ENCODE assay signal across 1 cellular context in genomic region chrX:20477219-20477618, GRCh38.
TF ChIP-seq lines count a peak whose summit lies in the region.

No MANE protein-coding gene starts in this region.

TF ChIP-seq in HepG2, 621 proteins besides CTCF, POLR2A, EP300 and RAD21 (continued from another document and continues in another):
- TF ChIP-seq, protein P1, sequence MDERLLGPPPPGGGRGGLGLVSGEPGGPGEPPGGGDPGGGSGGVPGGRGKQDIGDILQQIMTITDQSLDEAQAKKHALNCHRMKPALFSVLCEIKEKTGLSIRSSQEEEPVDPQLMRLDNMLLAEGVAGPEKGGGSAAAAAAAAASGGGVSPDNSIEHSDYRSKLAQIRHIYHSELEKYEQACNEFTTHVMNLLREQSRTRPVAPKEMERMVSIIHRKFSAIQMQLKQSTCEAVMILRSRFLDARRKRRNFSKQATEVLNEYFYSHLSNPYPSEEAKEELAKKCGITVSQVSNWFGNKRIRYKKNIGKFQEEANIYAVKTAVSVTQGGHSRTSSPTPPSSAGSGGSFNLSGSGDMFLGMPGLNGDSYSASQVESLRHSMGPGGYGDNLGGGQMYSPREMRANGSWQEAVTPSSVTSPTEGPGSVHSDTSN (CRISPR knock-in tag; IDR thresholded peaks at IDR 0.05): no peak
- no peak for TF ChIP-seq ZNF24 (IDR thresholded peaks at IDR 0.05)
- no peak for TF ChIP-seq FIP1L1 (IDR thresholded peaks at IDR 0.05; ENCODE audit: borderline replicate concordance, insufficient read depth, low read depth, low read length)
- TF ChIP-seq, protein P2, sequence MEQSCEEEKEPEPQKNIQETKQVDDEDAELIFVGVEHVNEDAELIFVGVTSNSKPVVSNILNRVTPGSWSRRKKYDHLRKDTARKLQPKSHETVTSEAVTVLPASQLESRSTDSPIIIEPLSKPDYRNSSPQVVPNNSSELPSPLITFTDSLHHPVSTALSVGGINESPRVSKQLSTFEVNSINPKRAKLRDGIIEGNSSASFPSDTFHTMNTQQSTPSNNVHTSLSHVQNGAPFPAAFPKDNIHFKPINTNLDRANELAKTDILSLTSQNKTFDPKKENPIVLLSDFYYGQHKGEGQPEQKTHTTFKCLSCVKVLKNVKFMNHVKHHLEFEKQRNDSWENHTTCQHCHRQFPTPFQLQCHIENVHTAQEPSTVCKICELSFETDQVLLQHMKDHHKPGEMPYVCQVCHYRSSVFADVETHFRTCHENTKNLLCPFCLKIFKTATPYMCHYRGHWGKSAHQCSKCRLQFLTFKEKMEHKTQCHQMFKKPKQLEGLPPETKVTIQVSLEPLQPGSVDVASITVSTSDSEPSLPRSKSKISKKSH (CRISPR knock-in tag; IDR thresholded peaks at IDR 0.05; ENCODE audit: borderline replicate concordance): no peak
- TF ChIP-seq CCDC6 (CRISPR knock-in tag; IDR thresholded peaks at IDR 0.05): no peak
- no peak for TF ChIP-seq TBX2 (CRISPR knock-in tag; IDR thresholded peaks at IDR 0.05; ENCODE audit: borderline replicate concordance)
- TF ChIP-seq ZBTB46 (CRISPR knock-in tag; IDR thresholded peaks at IDR 0.05; ENCODE audit: borderline replicate concordance): no peak
- TF ChIP-seq ZNF136 (CRISPR knock-in tag; IDR thresholded peaks at IDR 0.05; ENCODE audit: low read depth): no peak
- TF ChIP-seq ZNF160 (CRISPR knock-in tag; IDR thresholded peaks at IDR 0.05): no peak
- TF ChIP-seq SP140L (CRISPR knock-in tag; IDR thresholded peaks at IDR 0.05; ENCODE audit: borderline replicate concordance): no peak
- TF ChIP-seq KDM5A (IDR thresholded peaks at IDR 0.05; ENCODE audit: borderline replicate concordance, low read length): no peak
- TF ChIP-seq, protein P3, sequence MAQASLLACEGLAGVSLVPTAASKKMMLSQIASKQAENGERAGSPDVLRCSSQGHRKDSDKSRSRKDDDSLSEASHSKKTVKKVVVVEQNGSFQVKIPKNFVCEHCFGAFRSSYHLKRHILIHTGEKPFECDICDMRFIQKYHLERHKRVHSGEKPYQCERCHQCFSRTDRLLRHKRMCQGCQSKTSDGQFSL (CRISPR knock-in tag; IDR thresholded peaks at IDR 0.05): no peak
- TF ChIP-seq ZNF256 (CRISPR knock-in tag; conservative IDR thresholded peaks at IDR 0.05): no peak
- TF ChIP-seq, protein P4, sequence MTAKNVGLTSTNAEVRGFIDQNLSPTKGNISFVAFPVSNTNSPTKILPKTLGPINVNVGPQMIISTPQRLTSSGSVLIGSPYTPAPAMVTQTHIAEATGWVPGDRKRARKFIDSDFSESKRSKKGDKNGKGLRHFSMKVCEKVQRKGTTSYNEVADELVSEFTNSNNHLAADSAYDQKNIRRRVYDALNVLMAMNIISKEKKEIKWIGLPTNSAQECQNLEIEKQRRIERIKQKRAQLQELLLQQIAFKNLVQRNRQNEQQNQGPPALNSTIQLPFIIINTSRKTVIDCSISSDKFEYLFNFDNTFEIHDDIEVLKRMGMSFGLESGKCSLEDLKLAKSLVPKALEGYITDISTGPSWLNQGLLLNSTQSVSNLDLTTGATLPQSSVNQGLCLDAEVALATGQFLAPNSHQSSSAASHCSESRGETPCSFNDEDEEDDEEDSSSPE (CRISPR knock-in tag; IDR thresholded peaks at IDR 0.05): no peak
- TF ChIP-seq MEF2D (CRISPR knock-in tag; IDR thresholded peaks at IDR 0.05): 0 out of 2 replicates have a peak, but pooled peaks have one; percentile 22
- TF ChIP-seq HNF1B (CRISPR knock-in tag; IDR thresholded peaks at IDR 0.05): no peak
- TF ChIP-seq NR0B2 (CRISPR knock-in tag; IDR thresholded peaks at IDR 0.05): no peak
- TF ChIP-seq GFI1 (CRISPR knock-in tag; IDR thresholded peaks at IDR 0.05; ENCODE audit: borderline replicate concordance): peak; percentile 39; the same call in 1 of the 2 replicates
- TF ChIP-seq TBX3 (IDR thresholded peaks at IDR 0.05; ENCODE audit: borderline replicate concordance): no peak
- no peak for TF ChIP-seq SNAI1 (CRISPR knock-in tag; IDR thresholded peaks at IDR 0.05; ENCODE audit: borderline replicate concordance)
- no peak for TF ChIP-seq HNRNPK (IDR thresholded peaks at IDR 0.05; ENCODE audit: low read depth, low read length, poor library complexity, severe bottlenecking)
- TF ChIP-seq THRA (CRISPR knock-in tag; IDR thresholded peaks at IDR 0.05; ENCODE audit: borderline replicate concordance): peak; percentile 36; the same call in 1 of the 2 replicates
- no peak for TF ChIP-seq ZNF747 (CRISPR knock-in tag; IDR thresholded peaks at IDR 0.05; ENCODE audit: borderline replicate concordance)
- TF ChIP-seq ZNF20 (CRISPR knock-in tag; IDR thresholded peaks at IDR 0.05): no peak
- no peak for TF ChIP-seq ISX (CRISPR knock-in tag; conservative IDR thresholded peaks at IDR 0.05)
- TF ChIP-seq HOXA7 (CRISPR knock-in tag; IDR thresholded peaks at IDR 0.05): no peak
- no peak for TF ChIP-seq BRF2 (CRISPR knock-in tag; IDR thresholded peaks at IDR 0.05)
- TF ChIP-seq ZNF766 (CRISPR knock-in tag; IDR thresholded peaks at IDR 0.05; ENCODE audit: borderline replicate concordance): no peak
- TF ChIP-seq NFATC3 (CRISPR knock-in tag; IDR thresholded peaks at IDR 0.05): no peak
- TF ChIP-seq ZNF318 (CRISPR knock-in tag; IDR thresholded peaks at IDR 0.05): no peak
- no peak for TF ChIP-seq SETDB1 (CRISPR knock-in tag; IDR thresholded peaks at IDR 0.05; ENCODE audit: borderline replicate concordance)
- no peak for TF ChIP-seq EHMT2 (IDR thresholded peaks at IDR 0.05; ENCODE audit: borderline replicate concordance, low read depth, low read length)
- TF ChIP-seq ZNF354B (CRISPR knock-in tag; IDR thresholded peaks at IDR 0.05): no peak
- TF ChIP-seq NR2C2 (CRISPR knock-in tag; IDR thresholded peaks at IDR 0.05; ENCODE audit: borderline replicate concordance): no peak
- TF ChIP-seq, protein P5, sequence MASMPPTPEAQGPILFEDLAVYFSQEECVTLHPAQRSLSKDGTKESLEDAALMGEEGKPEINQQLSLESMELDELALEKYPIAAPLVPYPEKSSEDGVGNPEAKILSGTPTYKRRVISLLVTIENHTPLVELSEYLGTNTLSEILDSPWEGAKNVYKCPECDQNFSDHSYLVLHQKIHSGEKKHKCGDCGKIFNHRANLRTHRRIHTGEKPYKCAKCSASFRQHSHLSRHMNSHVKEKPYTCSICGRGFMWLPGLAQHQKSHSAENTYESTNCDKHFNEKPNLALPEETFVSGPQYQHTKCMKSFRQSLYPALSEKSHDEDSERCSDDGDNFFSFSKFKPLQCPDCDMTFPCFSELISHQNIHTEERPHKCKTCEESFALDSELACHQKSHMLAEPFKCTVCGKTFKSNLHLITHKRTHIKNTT (CRISPR knock-in tag; IDR thresholded peaks at IDR 0.05): no peak
- no peak for TF ChIP-seq ZNF839 (CRISPR knock-in tag; IDR thresholded peaks at IDR 0.05; ENCODE audit: borderline replicate concordance)
- no peak for TF ChIP-seq ZNF691 (CRISPR knock-in tag; IDR thresholded peaks at IDR 0.05; ENCODE audit: borderline replicate concordance, low read depth)
- TF ChIP-seq AGO2 (optimal IDR thresholded peaks at IDR 0.05; ENCODE audit: low read depth, low read length): no peak
- TF ChIP-seq FOSL1 (CRISPR knock-in tag; IDR thresholded peaks at IDR 0.05; ENCODE audit: borderline replicate concordance): no peak
- TF ChIP-seq TAF1 (CRISPR knock-in tag; IDR thresholded peaks at IDR 0.05): no peak
